11 cellular contexts compared by ENCODE assay signal in genomic region chr9:76866689-76867088, GRCh38. TPM values are rescaled to one million over a fixed set of nuclear protein-coding genes. Genes with fewer than 3 reads are reported as not detected.
DNase-seq lines count a peak whose midpoint lies in the region; ATAC-seq and TF ChIP-seq lines count a peak whose summit lies in the region.
"Had no signal": no experiment of that assay in that cellular context is flagged by ENCODE, and none has a peak within 500 bp of the region (broad histone marks: within the 10 kb centered on the region; RNA-seq: fewer than 3 reads in every experiment).

No MANE protein-coding gene starts in this region.

- H3K4me1 ChIP-seq in HCT116 (ENCODE audit: control insufficient read depth in 1 of 2, insufficient read depth in 2 of 2, low read length in 2 of 2) (peaks cover 0 to 9% of the 10 kb centered on the region in 2 experiments; a peak in 1 of 4 replicates), tibial artery (peaks cover 0 to 95% (median 34%) of the 10 kb centered on the region in 4 donors)

- RAD21 ChIA-PET in HCT116 (lab: Charles Lee; ENCODE audit: low non-redundant PET in 1 of 2, low total read pairs in 2 of 2, uncharacterized antibody in 2 of 2, unreplicated experiment in 2 of 2): no interaction called here

- ATAC-seq in HCT116: peak; percentile 44; the same call in 1 of the 2 replicates
- ATAC-seq in GM18519 (IDR thresholded peaks at IDR 0.05; ENCODE audit: low FRiP score, unreplicated experiment): no peak
- ATAC-seq: left colon; stimulated activated naive CD8-positive, alpha-beta T cell treated with anti-CD3 and anti-CD28 coated beads, Interleukin-15, amount 100 ng/mL, for 72 hours had no signal

- H3K36me3 ChIP-seq in HCT116 (ENCODE audit: control insufficient read depth in 1 of 2, insufficient read depth in 2 of 2, low read length in 2 of 2) (no peaks in the 10 kb centered on the region), tibial artery (no peaks in the 10 kb centered on the region)

- no peaks in the 10 kb centered on the region for H3K36me3 Mint-ChIP-seq in activated CD4-positive, alpha-beta memory T cell treated with anti-CD3 and anti-CD28 coated beads for 36 hours
- H3K36me3 Mint-ChIP-seq: brain had no signal

- H3K9ac ChIP-seq in HCT116 (ENCODE audit: low read length): no peak overlapping the region

- H2AFZ ChIP-seq in HCT116 (ENCODE audit: low read depth, low read length, poor library complexity, severe bottlenecking): peak overlapping the region; percentile 77

- POLR2A ChIA-PET in HCT116 (lab: Charles Lee): no interaction called here
- POLR2A ChIA-PET in activated CD4-positive, alpha-beta memory T cell treated with anti-CD3 and anti-CD28 coated beads for 36 hours (lab: Charles Lee): no interaction called here

- H3K27me3 Mint-ChIP-seq in activated CD4-positive, alpha-beta memory T cell treated with anti-CD3 and anti-CD28 coated beads for 36 hours: peaks cover 8% of the 10 kb centered on the region

- H3K4me3 Mint-ChIP-seq in activated CD4-positive, alpha-beta memory T cell treated with anti-CD3 and anti-CD28 coated beads for 36 hours: no peak overlapping the region
- H3K4me3 Mint-ChIP-seq: brain; stimulated activated naive CD8-positive, alpha-beta T cell treated with anti-CD3 and anti-CD28 coated beads, Interleukin-15, amount 100 ng/mL, for 72 hours had no signal

- no peaks in the 10 kb centered on the region for H3K9me3 Mint-ChIP-seq in activated CD4-positive, alpha-beta memory T cell treated with anti-CD3 and anti-CD28 coated beads for 36 hours
- H3K9me3 Mint-ChIP-seq: brain; stimulated activated naive CD8-positive, alpha-beta T cell treated with anti-CD3 and anti-CD28 coated beads, Interleukin-15, amount 100 ng/mL, for 72 hours had no signal

- no peaks in the 10 kb centered on the region for H3K79me2 ChIP-seq in HCT116 (ENCODE audit: insufficient read depth, low read length)

- TF ChIP-seq POLR2A in HCT116 (IDR thresholded peaks at IDR 0.05; ENCODE audit: borderline replicate concordance, extremely low read depth, insufficient read depth, insufficient read length): no peak

- peak overlapping the region; percentile 28 for H3K4me2 ChIP-seq in HCT116 (ENCODE audit: low read length)

- H3K9me2 ChIP-seq in HCT116 (ENCODE audit: insufficient read depth): no peaks in the 10 kb centered on the region

- no peaks in the 10 kb centered on the region for H4K20me1 ChIP-seq in HCT116 (ENCODE audit: insufficient read depth)

- H3K9me3 ChIP-seq in HCT116 (ENCODE audit: control insufficient read depth in 1 of 2, insufficient read depth in 1 of 2, low read depth in 1 of 2, low read length in 2 of 2): no peaks in the 10 kb centered on the region
- H3K9me3 ChIP-seq in tibial artery: no peaks in the 10 kb centered on the region

- no peak overlapping the region for H3K27ac Mint-ChIP-seq in activated CD4-positive, alpha-beta memory T cell treated with anti-CD3 and anti-CD28 coated beads for 36 hours
- H3K27ac Mint-ChIP-seq: brain; stimulated activated naive CD8-positive, alpha-beta T cell treated with anti-CD3 and anti-CD28 coated beads, Interleukin-15, amount 100 ng/mL, for 72 hours had no signal

- no peaks in the 10 kb centered on the region for H3K4me1 Mint-ChIP-seq in activated CD4-positive, alpha-beta memory T cell treated with anti-CD3 and anti-CD28 coated beads for 36 hours (ENCODE audit: low read depth)

- no peak for DNase-seq in HCT116 (ENCODE audit: low read depth, low spot score)
- DNase-seq in T1000 (lab: John Stamatoyannopoulos, UW): peak; percentile 63
- DNase-seq in glomerular visceral epithelial cell (ENCODE audit: extremely low spot score): peak; percentile 79
- DNase-seq in tibial artery: no peak
- no peak for DNase-seq in activated CD4-positive, alpha-beta memory T cell treated with anti-CD3 and anti-CD28 coated beads for 36 hours
- no peak for DNase-seq in NCI-H2029 (lab: John Stamatoyannopoulos, UW)
- DNase-seq: GOT3; left colon; stimulated activated naive CD8-positive, alpha-beta T cell treated with anti-CD3 and anti-CD28 coated beads, Interleukin-15, amount 100 ng/mL, for 72 hours had no signal

- no TSS peak for BruUV-seq in HCT116 (replicated peaks; lab: Mats Ljungman, UMichigan)

- intact Hi-C loops in HCT116 (cut with micrococcal nuclease): no loop called here
- intact Hi-C loops in tibial artery (cut with DNase I; ENCODE audit: low total_unique reads): no loop called here
- intact Hi-C loops in activated CD4-positive, alpha-beta memory T cell treated with anti-CD3 and anti-CD28 coated beads for 36 hours (cut with micrococcal nuclease): no loop called here

- H3K27ac ChIP-seq in HCT116 (ENCODE audit: low read depth, low read length) (no peak overlapping the region), tibial artery (peak overlapping the region; percentile 84 to 91)

- H3K27me3 ChIP-seq in HCT116 (ENCODE audit: insufficient read depth, low read length) (no peaks in the 10 kb centered on the region), tibial artery (no peaks in the 10 kb centered on the region)

- H3K4me3 ChIP-seq in HCT116 (replicated peaks in 1 of 2; ENCODE audit: low read depth in 1 of 2, low read length in 2 of 2) (no peak overlapping the region), tibial artery (no peak overlapping the region)

- CTCF ChIA-PET in HCT116 (lab: Charles Lee): no interaction called here
- CTCF ChIA-PET in activated CD4-positive, alpha-beta memory T cell treated with anti-CD3 and anti-CD28 coated beads for 36 hours (lab: Charles Lee): no interaction called here

- TF ChIP-seq CTCF in HCT116 (IDR thresholded peaks at IDR 0.05 in 2 of 3, conservative IDR thresholded peaks at IDR 0.05 in 1 of 3; ENCODE audit: borderline replicate concordance in 1 of 3, insufficient read depth in 1 of 3, low read depth in 2 of 3, low read length in 2 of 3): no peak
- no peak for TF ChIP-seq CTCF in tibial artery (IDR thresholded peaks at IDR 0.05)

- TF ChIP-seq RAD21 in HCT116 (IDR thresholded peaks at IDR 0.05; ENCODE audit: low read depth): no peak

TF ChIP-seq in HCT116, 20 proteins besides CTCF, POLR2A, EP300 and RAD21 (continues in another document):
- TF ChIP-seq ZNF274 (IDR thresholded peaks at IDR 0.05; ENCODE audit: low read depth, low read length): no peak
- no peak for TF ChIP-seq JUND (IDR thresholded peaks at IDR 0.05)
- TF ChIP-seq EZH2 (IDR thresholded peaks at IDR 0.05): no peak
- TF ChIP-seq CEBPB (IDR thresholded peaks at IDR 0.05; ENCODE audit: low read depth): no peak
- TF ChIP-seq SP1 (IDR thresholded peaks at IDR 0.05; ENCODE audit: low read depth): no peak
- no peak for TF ChIP-seq YY1 (IDR thresholded peaks at IDR 0.05; ENCODE audit: extremely low read depth, insufficient replicate concordance, low read depth, low read length)
- no peak for TF ChIP-seq CBX3 (IDR thresholded peaks at IDR 0.05; ENCODE audit: low read depth)
- no peak for TF ChIP-seq REST (IDR thresholded peaks at IDR 0.05; ENCODE audit: low read depth)
- no peak for TF ChIP-seq ATF3 (IDR thresholded peaks at IDR 0.05)
- no peak for TF ChIP-seq EGR1 (IDR thresholded peaks at IDR 0.05; ENCODE audit: low read depth)
- no peak for TF ChIP-seq ELF1 (IDR thresholded peaks at IDR 0.05; ENCODE audit: borderline replicate concordance, low read depth)
- TF ChIP-seq SRF (IDR thresholded peaks at IDR 0.05; ENCODE audit: low read depth): no peak
- TF ChIP-seq ZFX (IDR thresholded peaks at IDR 0.05): no peak
- TF ChIP-seq POLR2AphosphoS5 (IDR thresholded peaks at IDR 0.05; ENCODE audit: low read depth, low read length): no peak
- no peak for TF ChIP-seq TCF7L2 (IDR thresholded peaks at IDR 0.05; ENCODE audit: borderline replicate concordance, extremely low read depth, insufficient read depth, insufficient read length)
- no peak for TF ChIP-seq FOSL1 (IDR thresholded peaks at IDR 0.05; ENCODE audit: low read depth)
- TF ChIP-seq SIN3A (IDR thresholded peaks at IDR 0.05; ENCODE audit: low read depth): no peak
- no peak for TF ChIP-seq EZH2phosphoT487 (IDR thresholded peaks at IDR 0.05; ENCODE audit: borderline replicate concordance)

RNA-seq across cellular contexts. Expression of gene PRUNE2, which starts 39.2 kb away (rescaled TPM):
- total RNA-seq in HCT116 (2021; ENCODE audit: unreplicated experiment): 0.59 TPM
- 0.15 and 0.23 TPM in 2 replicates for polyA plus RNA-seq in HCT116 (2012)
- total RNA-seq in activated CD4-positive, alpha-beta memory T cell treated with anti-CD3 and anti-CD28 coated beads for 36 hours: under 1 TPM; 0.24 to 0.43 TPM

Comparison
In these comparisons a context has a peak if more than half of its experiments do, and no peak if none do; other contexts are left out.
1. DNase-seq: peak in T1000 (single experiment) and glomerular visceral epithelial cell (single experiment); none in HCT116 (single experiment), tibial artery (0 of 2), activated CD4-positive, alpha-beta memory T cell treated with anti-CD3 and anti-CD28 coated beads for 36 hours (single experiment) and NCI-H2029 (single experiment).